Comparison of ENCODE assay signal across 1 cellular context in the genomic region with DNA sequence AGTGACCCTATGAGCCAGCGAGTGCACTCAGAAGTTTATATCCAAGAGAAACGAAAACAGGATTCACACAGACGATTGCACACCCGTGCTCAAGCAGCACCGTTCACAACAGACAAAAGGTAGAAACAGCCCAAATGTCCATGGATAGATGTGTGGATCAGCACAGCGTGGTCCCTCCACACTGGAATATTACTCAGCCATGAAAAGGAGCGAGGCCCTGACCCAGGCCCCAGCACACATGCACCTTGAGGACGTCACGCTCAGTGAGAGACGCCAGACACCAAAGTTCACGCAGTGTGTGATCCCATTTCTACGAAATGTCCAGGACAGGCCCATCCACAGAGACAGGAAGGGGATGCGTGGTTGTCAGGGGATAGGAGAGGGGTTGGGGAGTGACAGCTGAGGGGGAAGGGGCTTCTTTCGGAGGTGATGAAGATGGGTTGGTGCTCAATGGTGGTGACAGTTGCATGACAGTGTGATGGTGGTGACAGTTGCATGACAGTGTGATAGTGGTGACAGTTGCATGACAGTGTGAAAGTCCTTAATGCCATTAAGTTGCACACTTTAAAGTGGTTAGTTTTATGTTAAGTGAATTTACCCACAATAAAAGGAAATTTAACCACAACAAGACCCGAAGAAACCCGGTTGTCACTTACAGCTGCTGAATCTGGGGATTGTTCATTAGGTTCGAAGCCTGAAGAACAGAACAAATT.
TF ChIP-seq lines count a peak whose summit lies in the region.

No MANE protein-coding gene starts in this region.

TF ChIP-seq in K562, 482 proteins besides CTCF, POLR2A, EP300 and RAD21:
- TF ChIP-seq ZFPM2 (CRISPR knock-in tag; IDR thresholded peaks at IDR 0.05) (no peak), ZNF146 (CRISPR knock-in tag; IDR thresholded peaks at IDR 0.05; ENCODE audit: unreplicated experiment) (peak; percentile 98)
